In genomic region chr1:6145351-6145750, GRCh38 we compare ENCODE assay signal across 21 cellular contexts. TPM values are rescaled to one million over a fixed set of nuclear protein-coding genes. Genes with fewer than 3 reads are reported as not detected.
DNase-seq lines count a peak whose midpoint lies in the region; ATAC-seq, FAIRE-seq and TF ChIP-seq lines count a peak whose summit lies in the region.
"Had no signal": no experiment of that assay in that cellular context is flagged by ENCODE, and none has a peak within 500 bp of the region (broad histone marks: within the 10 kb centered on the region; RNA-seq: fewer than 3 reads in every experiment).

No MANE protein-coding gene starts in this region.

- H3K4me3 ChIP-seq in HEK293 (ENCODE audit: low read depth, low read length): no peak overlapping the region
- H3K4me3 ChIP-seq: BLaER1 treated with 17β-estradiol and CSF1 and Interleukin-3, amounts not matched to agents 10 nM and 100 nM; HAP-1 had no signal

- no peak overlapping the region for H3K4me3 Mint-ChIP-seq in glutamatergic neuron (ENCODE audit: unreplicated experiment)
- H3K4me3 Mint-ChIP-seq: B cell; CD8-positive, alpha-beta T cell; HFFc6 had no signal

- H3K27me3 Mint-ChIP-seq in glutamatergic neuron (ENCODE audit: unreplicated experiment): peaks cover 15% of the 10 kb centered on the region

- peaks cover 11% of the 10 kb centered on the region for H3K9me3 Mint-ChIP-seq in glutamatergic neuron (ENCODE audit: unreplicated experiment)
- H3K9me3 Mint-ChIP-seq: CD8-positive, alpha-beta T cell; HFFc6 had no signal

- H3K27ac Mint-ChIP-seq in glutamatergic neuron (ENCODE audit: unreplicated experiment): peak overlapping the region; percentile 84
- H3K27ac Mint-ChIP-seq: B cell; CD8-positive, alpha-beta T cell; HFFc6 had no signal

- no peaks in the 10 kb centered on the region for H3K36me3 Mint-ChIP-seq in glutamatergic neuron (ENCODE audit: unreplicated experiment)
- H3K36me3 Mint-ChIP-seq: CD8-positive, alpha-beta T cell had no signal

- CTCF ChIA-PET in HEK293 (lab: Yijun Ruan, JAX): no interaction called here

- no peaks in the 10 kb centered on the region; the same call in 1 of the 2 replicates for H3K4me1 ChIP-seq in HEK293 (ENCODE audit: control insufficient read depth, insufficient read depth, low read length)

- TF ChIP-seq CTCF in HEK293 (tag by site-specific recombination; IDR thresholded peaks at IDR 0.05): no peak
- no peak for TF ChIP-seq CTCF in glutamatergic neuron (IDR thresholded peaks at IDR 0.05; ENCODE audit: partially characterized antibody, unreplicated experiment)

- ATAC-seq in GM18867 (IDR thresholded peaks at IDR 0.05; ENCODE audit: unreplicated experiment) (no peak), Right ventricle myocardium inferior (no peak)
- ATAC-seq: CD8-positive, alpha-beta T cell; HepG2 had no signal

- POLR2A ChIA-PET in HEK293 (lab: Yijun Ruan, JAX): no interaction called here

- no peak for TF ChIP-seq POLR2A in GM12892 (IDR thresholded peaks at IDR 0.05; ENCODE audit: low read depth, low read length)

- H3K4me1 Mint-ChIP-seq in glutamatergic neuron (ENCODE audit: low read depth, unreplicated experiment): peaks cover 11% of the 10 kb centered on the region

- H3K9me3 ChIP-seq in HEK293 (ENCODE audit: control insufficient read depth, insufficient read depth, low read depth, low read length): no peaks in the 10 kb centered on the region
- H3K9me3 ChIP-seq: HAP-1 had no signal

- intact Hi-C loops in Right ventricle myocardium inferior (cut with DNase I): no loop called here

- peak; percentile 58 for DNase-seq in NCI-H2171 (lab: John Stamatoyannopoulos, UW)
- no peak for DNase-seq in glutamatergic neuron
- no peak for DNase-seq in GM12892 (ENCODE audit: insufficient read length)
- DNase-seq in NCI-H1930 (lab: John Stamatoyannopoulos, UW): no peak
- no peak for DNase-seq in Right ventricle myocardium inferior (ENCODE audit: missing footprints)
- DNase-seq: Calu3; CD8-positive, alpha-beta T cell; DMS79; GDM1; GOT3; HFFc6; Kasumi-1; KG1 had no signal

- no peak for FAIRE-seq in GM12892 (lab: Jason Lieb, UNC)
- FAIRE-seq: HepG2, HTR-8/SVneo had no signal

- H3K27ac ChIP-seq in HEK293 (ENCODE audit: extremely low read depth, low read depth, low read length) (no peak overlapping the region), cingulate gyrus (ENCODE audit: low read depth, low read length) (peak overlapping the region; percentile 3)
- H3K27ac ChIP-seq: BLaER1 treated with 17β-estradiol and CSF1 and Interleukin-3, amounts not matched to agents 10 nM and 100 nM had no signal

- H3K36me3 ChIP-seq in HEK293 (ENCODE audit: control insufficient read depth in 2 of 2, insufficient read depth in 1 of 2, low read length in 2 of 2): no peaks in the 10 kb centered on the region
- H3K36me3 ChIP-seq: BLaER1 treated with 17β-estradiol and CSF1 and Interleukin-3, amounts not matched to agents 10 nM and 100 nM; HAP-1 had no signal

TF ChIP-seq in HEK293, 187 proteins besides CTCF, POLR2A, EP300 and RAD21:
- TF ChIP-seq BCL11B (tag by site-specific recombination; IDR thresholded peaks at IDR 0.05; ENCODE audit: low read depth): no peak
- peak; percentile 86 for TF ChIP-seq ZIC2 (tag by site-specific recombination; IDR thresholded peaks at IDR 0.05)
- TF ChIP-seq ZFP69B (tag by site-specific recombination; IDR thresholded peaks at IDR 0.05): no peak
- no peak for TF ChIP-seq ZBTB20 (tag by site-specific recombination; IDR thresholded peaks at IDR 0.05)
- TF ChIP-seq ZNF621 (tag by site-specific recombination; IDR thresholded peaks at IDR 0.05): no peak
- TF ChIP-seq ZNF596 (tag by site-specific recombination; IDR thresholded peaks at IDR 0.05): no peak
- TF ChIP-seq, protein P1, sequence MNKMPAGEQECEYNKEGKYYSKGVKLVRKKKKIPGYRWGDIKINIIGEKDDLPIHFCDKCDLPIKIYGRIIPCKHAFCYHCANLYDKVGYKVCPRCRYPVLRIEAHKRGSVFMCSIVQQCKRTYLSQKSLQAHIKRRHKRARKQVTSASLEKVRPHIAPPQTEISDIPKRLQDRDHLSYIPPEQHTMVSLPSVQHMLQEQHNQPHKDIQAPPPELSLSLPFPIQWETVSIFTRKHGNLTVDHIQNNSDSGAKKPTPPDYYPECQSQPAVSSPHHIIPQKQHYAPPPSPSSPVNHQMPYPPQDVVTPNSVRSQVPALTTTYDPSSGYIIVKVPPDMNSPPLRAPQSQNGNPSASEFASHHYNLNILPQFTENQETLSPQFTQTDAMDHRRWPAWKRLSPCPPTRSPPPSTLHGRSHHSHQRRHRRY (tag by site-specific recombination; IDR thresholded peaks at IDR 0.05): no peak
- TF ChIP-seq ZNF133 (tag by site-specific recombination; IDR thresholded peaks at IDR 0.05): no peak
- no peak for TF ChIP-seq ZNF580 (tag by site-specific recombination; IDR thresholded peaks at IDR 0.05)
- TF ChIP-seq ZNF354C (tag by site-specific recombination; IDR thresholded peaks at IDR 0.05; ENCODE audit: borderline replicate concordance, low read depth): no peak
- TF ChIP-seq ZNF513 (tag by site-specific recombination; IDR thresholded peaks at IDR 0.05): no peak
- no peak for TF ChIP-seq ZNF707 (tag by site-specific recombination; IDR thresholded peaks at IDR 0.05)
- TF ChIP-seq, protein P2, sequence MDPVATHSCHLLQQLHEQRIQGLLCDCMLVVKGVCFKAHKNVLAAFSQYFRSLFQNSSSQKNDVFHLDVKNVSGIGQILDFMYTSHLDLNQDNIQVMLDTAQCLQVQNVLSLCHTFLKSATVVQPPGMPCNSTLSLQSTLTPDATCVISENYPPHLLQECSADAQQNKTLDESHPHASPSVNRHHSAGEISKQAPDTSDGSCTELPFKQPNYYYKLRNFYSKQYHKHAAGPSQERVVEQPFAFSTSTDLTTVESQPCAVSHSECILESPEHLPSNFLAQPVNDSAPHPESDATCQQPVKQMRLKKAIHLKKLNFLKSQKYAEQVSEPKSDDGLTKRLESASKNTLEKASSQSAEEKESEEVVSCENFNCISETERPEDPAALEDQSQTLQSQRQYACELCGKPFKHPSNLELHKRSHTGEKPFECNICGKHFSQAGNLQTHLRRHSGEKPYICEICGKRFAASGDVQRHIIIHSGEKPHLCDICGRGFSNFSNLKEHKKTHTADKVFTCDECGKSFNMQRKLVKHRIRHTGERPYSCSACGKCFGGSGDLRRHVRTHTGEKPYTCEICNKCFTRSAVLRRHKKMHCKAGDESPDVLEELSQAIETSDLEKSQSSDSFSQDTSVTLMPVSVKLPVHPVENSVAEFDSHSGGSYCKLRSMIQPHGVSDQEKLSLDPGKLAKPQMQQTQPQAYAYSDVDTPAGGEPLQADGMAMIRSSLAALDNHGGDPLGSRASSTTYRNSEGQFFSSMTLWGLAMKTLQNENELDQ (tag by site-specific recombination; IDR thresholded peaks at IDR 0.05; ENCODE audit: low read depth): no peak
- TF ChIP-seq ZFHX2 (tag by site-specific recombination; conservative IDR thresholded peaks at IDR 0.05): peak; percentile 26; the same call in 1 of the 2 replicates

RNA-seq across cellular contexts. Expression of gene CHD5, which starts 34.8 kb away (rescaled TPM):
- total RNA-seq in glutamatergic neuron (ENCODE audit: unreplicated experiment) (0.96 TPM), Right ventricle myocardium inferior (0.05 TPM)
- polyA plus RNA-seq in GM12892 (2012; ENCODE audit: missing spikeins): 0.13 TPM

RNA-seq across cellular contexts. Expression of gene RPL22, which starts 54.0 kb away (rescaled TPM):
- total RNA-seq in glutamatergic neuron (ENCODE audit: unreplicated experiment): 275 TPM
- 1,361 TPM for polyA plus RNA-seq in GM12892 (2012; ENCODE audit: missing spikeins)
- 264 TPM for total RNA-seq in Right ventricle myocardium inferior
